Comparison of ENCODE assay signal across 19 cellular contexts in genomic region chr5:143496928-143497327, GRCh38.
"Had no signal": no experiment of that assay in that cellular context is flagged by ENCODE, and none has a peak within 500 bp of the region (broad histone marks: within the 10 kb centered on the region; RNA-seq: fewer than 3 reads in every experiment).

No MANE protein-coding gene starts in this region.

- H3K9me3 ChIP-seq: esophagus muscularis mucosa, gastrocnemius medialis, neutrophil, psoas muscle, spleen, tibial artery, upper lobe of right lung, vagina had no signal

- H3K27ac ChIP-seq: gastrocnemius medialis, neutrophil, psoas muscle, tibial artery, upper lobe of right lung, vagina had no signal

- H3K27me3 ChIP-seq: esophagus muscularis mucosa, gastrocnemius medialis, neutrophil, spleen, tibial artery, upper lobe of right lung, vagina had no signal

- H3K36me3 ChIP-seq: esophagus muscularis mucosa, gastrocnemius medialis, neutrophil, spleen, tibial artery, upper lobe of right lung, vagina had no signal

- DNase-seq: effector memory CD8-positive, alpha-beta T cell; gastrocnemius medialis; glutamatergic neuron; immature natural killer cell; kidney; left cardiac atrium; naive thymus-derived CD4-positive, alpha-beta T cell; psoas muscle; retina; spleen; stimulated activated CD4-positive, alpha-beta T cell treated with anti-CD3 and anti-CD28 coated beads, Interleukin-15, amount 100 ng/mL, for 24 hours; stimulated activated CD4-positive, alpha-beta T cell treated with anti-CD3 and anti-CD28 coated beads, Interleukin-1b, Interleukin-23, amount 100 ng/mL, for 48 hours; stimulated activated CD4-positive, alpha-beta T cell treated with anti-CD3 and anti-CD28 coated beads, Interleukin-4, amount 100 ng/mL, for 24 hours; tibial artery; upper lobe of right lung had no signal

- ATAC-seq: effector memory CD8-positive, alpha-beta T cell; naive thymus-derived CD4-positive, alpha-beta T cell; stimulated activated memory B cell treated with anti-CD40 and anti-IgM and Interleukin-4, amounts not matched to agents 10 μg/mL and 1 μg/mL and 100 μg/mL, for 72 hours; upper lobe of right lung had no signal

- H3K4me3 ChIP-seq: esophagus muscularis mucosa, gastrocnemius medialis, psoas muscle, spleen, tibial artery, upper lobe of right lung, vagina had no signal
